Comparison of ENCODE assay signal across 1 cellular context in genomic region chr10:30231071-30231652, GRCh38.
TF ChIP-seq lines count a peak whose summit lies in the region.

No MANE protein-coding gene starts in this region.

TF ChIP-seq in GM12878, 131 proteins besides CTCF, POLR2A, EP300 and RAD21 (continued from another document):
- TF ChIP-seq CEBPZ (IDR thresholded peaks at IDR 0.05; ENCODE audit: low read depth, low read length) (no peak), ZSCAN29 (IDR thresholded peaks at IDR 0.05) (no peak), CHD1 (IDR thresholded peaks at IDR 0.05; ENCODE audit: low read depth, low read length) (no peak), SREBF1 (IDR thresholded peaks at IDR 0.05; ENCODE audit: low read length) (no peak), CREM (IDR thresholded peaks at IDR 0.05; ENCODE audit: low read depth) (no peak), BMI1 (IDR thresholded peaks at IDR 0.05; ENCODE audit: borderline replicate concordance) (no peak), EED (IDR thresholded peaks at IDR 0.05; ENCODE audit: low read depth) (no peak), ZBTB4 (CRISPR knock-in tag; IDR thresholded peaks at IDR 0.05) (no peak)
- TF ChIP-seq, protein P1, sequence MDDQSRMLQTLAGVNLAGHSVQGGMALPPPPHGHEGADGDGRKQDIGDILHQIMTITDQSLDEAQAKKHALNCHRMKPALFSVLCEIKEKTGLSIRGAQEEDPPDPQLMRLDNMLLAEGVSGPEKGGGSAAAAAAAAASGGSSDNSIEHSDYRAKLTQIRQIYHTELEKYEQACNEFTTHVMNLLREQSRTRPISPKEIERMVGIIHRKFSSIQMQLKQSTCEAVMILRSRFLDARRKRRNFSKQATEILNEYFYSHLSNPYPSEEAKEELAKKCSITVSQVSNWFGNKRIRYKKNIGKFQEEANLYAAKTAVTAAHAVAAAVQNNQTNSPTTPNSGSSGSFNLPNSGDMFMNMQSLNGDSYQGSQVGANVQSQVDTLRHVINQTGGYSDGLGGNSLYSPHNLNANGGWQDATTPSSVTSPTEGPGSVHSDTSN (IDR thresholded peaks at IDR 0.05; ENCODE audit: insufficient replicate concordance, low read depth, low read length): no peak
- TF ChIP-seq, protein P2, sequence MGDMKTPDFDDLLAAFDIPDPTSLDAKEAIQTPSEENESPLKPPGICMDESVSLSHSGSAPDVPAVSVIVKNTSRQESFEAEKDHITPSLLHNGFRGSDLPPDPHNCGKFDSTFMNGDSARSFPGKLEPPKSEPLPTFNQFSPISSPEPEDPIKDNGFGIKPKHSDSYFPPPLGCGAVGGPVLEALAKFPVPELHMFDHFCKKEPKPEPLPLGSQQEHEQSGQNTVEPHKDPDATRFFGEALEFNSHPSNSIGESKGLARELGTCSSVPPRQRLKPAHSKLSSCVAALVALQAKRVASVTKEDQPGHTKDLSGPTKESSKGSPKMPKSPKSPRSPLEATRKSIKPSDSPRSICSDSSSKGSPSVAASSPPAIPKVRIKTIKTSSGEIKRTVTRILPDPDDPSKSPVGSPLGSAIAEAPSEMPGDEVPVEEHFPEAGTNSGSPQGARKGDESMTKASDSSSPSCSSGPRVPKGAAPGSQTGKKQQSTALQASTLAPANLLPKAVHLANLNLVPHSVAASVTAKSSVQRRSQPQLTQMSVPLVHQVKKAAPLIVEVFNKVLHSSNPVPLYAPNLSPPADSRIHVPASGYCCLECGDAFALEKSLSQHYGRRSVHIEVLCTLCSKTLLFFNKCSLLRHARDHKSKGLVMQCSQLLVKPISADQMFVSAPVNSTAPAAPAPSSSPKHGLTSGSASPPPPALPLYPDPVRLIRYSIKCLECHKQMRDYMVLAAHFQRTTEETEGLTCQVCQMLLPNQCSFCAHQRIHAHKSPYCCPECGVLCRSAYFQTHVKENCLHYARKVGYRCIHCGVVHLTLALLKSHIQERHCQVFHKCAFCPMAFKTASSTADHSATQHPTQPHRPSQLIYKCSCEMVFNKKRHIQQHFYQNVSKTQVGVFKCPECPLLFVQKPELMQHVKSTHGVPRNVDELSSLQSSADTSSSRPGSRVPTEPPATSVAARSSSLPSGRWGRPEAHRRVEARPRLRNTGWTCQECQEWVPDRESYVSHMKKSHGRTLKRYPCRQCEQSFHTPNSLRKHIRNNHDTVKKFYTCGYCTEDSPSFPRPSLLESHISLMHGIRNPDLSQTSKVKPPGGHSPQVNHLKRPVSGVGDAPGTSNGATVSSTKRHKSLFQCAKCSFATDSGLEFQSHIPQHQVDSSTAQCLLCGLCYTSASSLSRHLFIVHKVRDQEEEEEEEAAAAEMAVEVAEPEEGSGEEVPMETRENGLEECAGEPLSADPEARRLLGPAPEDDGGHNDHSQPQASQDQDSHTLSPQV (IDR thresholded peaks at IDR 0.05): no peak
- TF ChIP-seq, protein P3, sequence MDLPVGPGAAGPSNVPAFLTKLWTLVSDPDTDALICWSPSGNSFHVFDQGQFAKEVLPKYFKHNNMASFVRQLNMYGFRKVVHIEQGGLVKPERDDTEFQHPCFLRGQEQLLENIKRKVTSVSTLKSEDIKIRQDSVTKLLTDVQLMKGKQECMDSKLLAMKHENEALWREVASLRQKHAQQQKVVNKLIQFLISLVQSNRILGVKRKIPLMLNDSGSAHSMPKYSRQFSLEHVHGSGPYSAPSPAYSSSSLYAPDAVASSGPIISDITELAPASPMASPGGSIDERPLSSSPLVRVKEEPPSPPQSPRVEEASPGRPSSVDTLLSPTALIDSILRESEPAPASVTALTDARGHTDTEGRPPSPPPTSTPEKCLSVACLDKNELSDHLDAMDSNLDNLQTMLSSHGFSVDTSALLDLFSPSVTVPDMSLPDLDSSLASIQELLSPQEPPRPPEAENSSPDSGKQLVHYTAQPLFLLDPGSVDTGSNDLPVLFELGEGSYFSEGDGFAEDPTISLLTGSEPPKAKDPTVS (IDR thresholded peaks at IDR 0.05; ENCODE audit: low read depth, low read length): no peak
